8 cellular contexts compared by ENCODE assay signal in genomic region chr11:72821920-72822799, GRCh38. TPM values are rescaled to one million over a fixed set of nuclear protein-coding genes. Genes with fewer than 3 reads are reported as not detected.
DNase-seq lines count a peak whose midpoint lies in the region; ATAC-seq and TF ChIP-seq lines count a peak whose summit lies in the region.

No MANE protein-coding gene starts in this region.

- CTCF ChIA-PET in BJ (lab: Yijun Ruan, JAX): interaction anchor here (1.1 to 2.7 kb wide), 4 partner anchors 9 to 364 kb away, joined by 3 to 7 read pairs (median 6); no protein-coding TSS in a partner anchor

- POLR2A ChIA-PET in BJ (lab: Charles Lee): no interaction called here

- H3K36me3 ChIP-seq in BJ (ENCODE audit: control insufficient read depth, insufficient read depth, low read length) (peaks cover 12% of the 10 kb centered on the region), colonic mucosa (no peaks in the 10 kb centered on the region)

- H3K27ac ChIP-seq in colonic mucosa: peak overlapping the region; percentile 16

- intact Hi-C loops in colonic mucosa (cut with DNase I): no loop called here
- intact Hi-C loops in left colon (cut with DNase I, micrococcal nuclease): no loop called here

- peak overlapping the region; percentile 54 for H3K4me3 ChIP-seq in BJ (ENCODE audit: low read depth, low read length)
- H3K4me3 ChIP-seq in colonic mucosa: peak overlapping the region; percentile 45

- H3K4me1 ChIP-seq in colonic mucosa: peaks cover 8% of the 10 kb centered on the region

- no peaks in the 10 kb centered on the region for H3K27me3 ChIP-seq in BJ (ENCODE audit: control insufficient read depth, insufficient read depth, low read length)
- H3K27me3 ChIP-seq in colonic mucosa: no peaks in the 10 kb centered on the region

- DNase-seq in BJ (ENCODE audit: low read depth) (no peak), NCI-H2107 (lab: John Stamatoyannopoulos, UW) (peak; percentile 88), colonic mucosa (peak; percentile 92), left colon (peak; percentile 84 to 93)
- peak; percentile 90 for DNase-seq in activated CD4-positive, alpha-beta T cell treated with anti-CD3 and anti-CD28 coated beads, Interleukin-2, amount 50 U/mL, for 1 hour
- DNase-seq in stimulated activated CD4-positive, alpha-beta T cell treated with anti-CD3 and anti-CD28 coated beads, Interleukin-1b, Interleukin-23, amount 100 ng/mL, for 1 hour (ENCODE audit: low read depth in 2 of 2): peak; percentile 67 to 83

- no peaks in the 10 kb centered on the region for H3K9me3 ChIP-seq in colonic mucosa

- TF ChIP-seq CTCF in BJ (IDR thresholded peaks at IDR 0.05; ENCODE audit: insufficient read depth, low read depth, low read length): peak; percentile 16
- no peak for TF ChIP-seq CTCF in colonic mucosa (IDR thresholded peaks at IDR 0.05)

- ATAC-seq in GM19467 (IDR thresholded peaks at IDR 0.05; ENCODE audit: unreplicated experiment): peak; percentile 57
- ATAC-seq in left colon: peak; percentile 91
- no peak for ATAC-seq in GM18858 (IDR thresholded peaks at IDR 0.05; ENCODE audit: unreplicated experiment)

- H3K9ac ChIP-seq in colonic mucosa (ENCODE audit: low read depth in 2 of 2, low read length in 2 of 2): peak overlapping the region; percentile 70 to 72

RNA-seq across cellular contexts. Expression of gene ATG16L2, which starts 7.9 kb away (rescaled TPM):
- polyA plus RNA-seq in BJ (2011; rRNA removed): 8.3 and 10.1 TPM in 2 replicates
- polyA minus RNA-seq in BJ (2011; rRNA and poly(A)+ RNA removed): 3.3 and 4.6 TPM in 2 replicates
- 10 to 100 TPM; 43.5 to 51.3 TPM for total RNA-seq in colonic mucosa
- total RNA-seq in left colon: 10 to 100 TPM; 44.4 to 54.2 TPM

RNA-seq across cellular contexts. Expression of gene STARD10, which starts 28.3 kb away (rescaled TPM):
- polyA plus RNA-seq in BJ (2011; rRNA removed): 25.4 and 37.1 TPM in 2 replicates
- 10.8 and 32.9 TPM in 2 replicates for polyA minus RNA-seq in BJ (2011; rRNA and poly(A)+ RNA removed)
- total RNA-seq in colonic mucosa (100 to 1,000 TPM; 519 to 905 TPM), left colon (100 to 1,000 TPM; 417 to 464 TPM)
